ENCODE assay signal across 20 cellular contexts in genomic region chr5:115463985-115464384, GRCh38.
"Had no signal": no experiment of that assay in that cellular context is flagged by ENCODE, and none has a peak within 500 bp of the region (broad histone marks: within the 10 kb centered on the region; RNA-seq: fewer than 3 reads in every experiment).

No MANE protein-coding gene starts in this region.

- FAIRE-seq: endothelial cell of umbilical vein had no signal

- DNase-seq: activated CD4-positive, alpha-beta T cell treated with anti-CD3 and anti-CD28 coated beads, Interleukin-2, amount 10 ng/mL, durations not matched to agents 24 days and 14 days; activated CD4-positive, CD25-positive, alpha-beta regulatory T cell; activated gamma-delta T cell treated with Interleukin-2 at 50 U/mL for 16 hours; amniotic stem cell; effector CD8-positive, alpha-beta T cell; head of caudate nucleus; mammary epithelial cell; mucosa of descending colon; naive thymus-derived CD8-positive, alpha-beta T cell; retina; stimulated activated CD4-positive, alpha-beta T cell treated with anti-CD3 and anti-CD28 coated beads, Interleukin-2, amount 100 ng/mL, for 48 hours; stimulated activated naive B cell treated with anti-CD40 and anti-IgM and Interleukin-4, amounts not matched to agents 10 μg/mL and 1 μg/mL and 100 μg/mL, for 72 hours; T-helper 17 cell; thyroid gland had no signal

- ATAC-seq: left lobe of liver; mucosa of descending colon; naive thymus-derived CD8-positive, alpha-beta T cell; stimulated activated naive B cell treated with anti-CD40 and anti-IgM and Interleukin-4, amounts not matched to agents 10 μg/mL and 1 μg/mL and 100 μg/mL, for 72 hours; T-helper 17 cell had no signal

- H3K9me3 ChIP-seq: mucosa of descending colon, neutrophil, thyroid gland had no signal

- H3K27ac Mint-ChIP-seq: activated CD4-positive, alpha-beta T cell treated with anti-CD3 and anti-CD28 coated beads, Interleukin-2, amount 10 ng/mL, durations not matched to agents 24 days and 14 days; activated naive CD8-positive, alpha-beta T cell; stimulated activated naive B cell treated with anti-CD40 and anti-IgM and Interleukin-4, amounts not matched to agents 10 μg/mL and 1 μg/mL and 100 μg/mL, for 72 hours; T-helper 17 cell had no signal

- H3K4me3 ChIP-seq: mucosa of descending colon, thyroid gland had no signal

- H3K36me3 Mint-ChIP-seq: activated naive CD8-positive, alpha-beta T cell; brain; naive thymus-derived CD8-positive, alpha-beta T cell; stimulated activated naive B cell treated with anti-CD40 and anti-IgM and Interleukin-4, amounts not matched to agents 10 μg/mL and 1 μg/mL and 100 μg/mL, for 72 hours had no signal

- H3K9me3 Mint-ChIP-seq: activated CD4-positive, alpha-beta T cell treated with anti-CD3 and anti-CD28 coated beads, Interleukin-2, amount 10 ng/mL, durations not matched to agents 24 days and 14 days; central memory CD8-positive, alpha-beta T cell; naive thymus-derived CD8-positive, alpha-beta T cell; stimulated activated naive B cell treated with anti-CD40 and anti-IgM and Interleukin-4, amounts not matched to agents 10 μg/mL and 1 μg/mL and 100 μg/mL, for 72 hours had no signal

- H3K36me3 ChIP-seq: neutrophil, thyroid gland had no signal

- H3K4me3 Mint-ChIP-seq: activated CD4-positive, alpha-beta T cell treated with anti-CD3 and anti-CD28 coated beads, Interleukin-2, amount 10 ng/mL, durations not matched to agents 24 days and 14 days; activated naive CD8-positive, alpha-beta T cell; central memory CD8-positive, alpha-beta T cell; naive thymus-derived CD8-positive, alpha-beta T cell; stimulated activated naive B cell treated with anti-CD40 and anti-IgM and Interleukin-4, amounts not matched to agents 10 μg/mL and 1 μg/mL and 100 μg/mL, for 72 hours; T-helper 17 cell had no signal

- H3K27me3 Mint-ChIP-seq: brain had no signal

- H3K4me1 Mint-ChIP-seq: central memory CD8-positive, alpha-beta T cell; naive thymus-derived CD8-positive, alpha-beta T cell; stimulated activated naive B cell treated with anti-CD40 and anti-IgM and Interleukin-4, amounts not matched to agents 10 μg/mL and 1 μg/mL and 100 μg/mL, for 72 hours; T-helper 17 cell had no signal

- H3K27me3 ChIP-seq: thyroid gland had no signal

- H3K27ac ChIP-seq: neutrophil, thyroid gland had no signal
